ENCODE assay signal across 8 cellular contexts in the genomic region with DNA sequence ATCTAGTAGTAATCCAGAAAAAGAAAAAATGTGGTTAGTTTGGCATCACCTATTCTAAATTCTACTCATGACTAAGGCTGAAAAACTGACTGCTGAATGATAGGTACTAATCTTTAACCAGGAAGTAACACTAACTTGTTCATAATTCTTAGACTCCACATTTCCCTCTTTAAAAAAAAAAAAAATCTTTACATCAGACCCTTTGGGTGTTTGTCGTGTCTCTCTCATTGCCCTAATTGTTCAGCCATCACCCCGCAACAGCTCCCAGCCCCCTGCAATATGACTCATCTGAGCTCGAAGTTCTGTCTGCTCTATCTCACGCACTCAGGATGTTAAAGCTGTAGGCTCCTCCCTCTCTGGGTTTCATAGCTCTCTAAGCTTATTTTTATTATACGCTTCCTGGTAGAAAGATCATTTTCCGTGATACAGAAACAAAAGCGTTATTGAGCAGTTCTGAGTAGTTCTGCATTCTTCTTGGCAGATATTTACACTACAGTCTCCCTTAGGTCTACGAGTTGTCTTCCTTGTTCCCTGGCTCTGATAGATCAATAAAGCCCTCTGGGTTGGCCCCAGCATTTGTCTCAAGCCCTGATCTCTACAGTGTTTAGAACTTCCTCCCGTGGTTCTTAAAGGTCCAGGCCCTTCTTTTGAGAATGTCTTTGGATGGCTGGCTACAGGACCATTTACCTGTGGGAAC.
A peak's percentile ranks its signal among the peaks of the same experiment; 100 is the strongest.
DNase-seq lines count a peak whose midpoint lies in the region; ATAC-seq and TF ChIP-seq lines count a peak whose summit lies in the region.

No MANE protein-coding gene starts in this region.

- ATAC-seq in GM19328 (IDR thresholded peaks at IDR 0.05; ENCODE audit: unreplicated experiment) = peak; percentile 89
- ATAC-seq in HG03457 (IDR thresholded peaks at IDR 0.05; ENCODE audit: unreplicated experiment) = peak; percentile 87
- ATAC-seq in naive thymus-derived CD8-positive, alpha-beta T cell = peak; percentile 94 to 98
- peak; percentile 66 for ATAC-seq in thoracic aorta (ENCODE audit: insufficient number of reproducible peaks, low FRiP score, low read depth)

- H3K27ac ChIP-seq in breast epithelium (peak overlapping the region; percentile 68 to 85), thoracic aorta (peak overlapping the region; percentile 24 to 55), WERI-Rb-1 (no peak overlapping the region)

- DNase-seq in AG08395 (ENCODE audit: low spot score) = peak; percentile 41
- DNase-seq in UCSD-AML1 (lab: John Stamatoyannopoulos, UW; ENCODE audit: unreplicated experiment) = peak; percentile 39
- peak in 1 of 2 donors; percentile 46 for DNase-seq in breast epithelium (ENCODE audit: low spot score in 2 of 2)
- DNase-seq in naive thymus-derived CD8-positive, alpha-beta T cell = peak; percentile 18 to 85 (median 56)
- DNase-seq in thoracic aorta (ENCODE audit: low spot score) = no peak
- DNase-seq in WERI-Rb-1 = no peak

- TF ChIP-seq CTCF in breast epithelium (IDR thresholded peaks at IDR 0.05) (no peak), thoracic aorta (IDR thresholded peaks at IDR 0.05) (no peak), WERI-Rb-1 (IDR thresholded peaks at IDR 0.05; ENCODE audit: low read depth, low read length) (no peak)

- no peaks in the 10 kb centered on the region for H3K36me3 ChIP-seq in breast epithelium
- no peaks in the 10 kb centered on the region for H3K36me3 ChIP-seq in thoracic aorta
- no peaks in the 10 kb centered on the region for H3K36me3 ChIP-seq in WERI-Rb-1

- H3K4me1 ChIP-seq in breast epithelium (peaks cover 0 to 5% of the 10 kb centered on the region in 2 donors), thoracic aorta (ENCODE audit: control insufficient read depth in 1 of 2, low read depth in 2 of 2) (peaks cover 18 to 23% of the 10 kb centered on the region in 2 donors)

- H3K4me3 Mint-ChIP-seq in naive thymus-derived CD8-positive, alpha-beta T cell = peak overlapping the region; percentile 70 to 92 (median 78)

- H3K27ac Mint-ChIP-seq in naive thymus-derived CD8-positive, alpha-beta T cell = peak overlapping the region; percentile 87 to 97 (median 94)

- H3K27me3 Mint-ChIP-seq in naive thymus-derived CD8-positive, alpha-beta T cell = no peaks in the 10 kb centered on the region

- intact Hi-C loops in breast epithelium (cut with DNase I; ENCODE audit: low total_unique reads) = no loop called here

- H3K27me3 ChIP-seq in breast epithelium (no peaks in the 10 kb centered on the region), thoracic aorta (replicated peaks; ENCODE audit: insufficient read depth) (no peaks in the 10 kb centered on the region), WERI-Rb-1 (ENCODE audit: insufficient read depth, low read depth, severe bottlenecking) (no peaks in the 10 kb centered on the region)

- peaks cover 0 to 8% (median 0%) of the 10 kb centered on the region in 9 donors for H3K9me3 Mint-ChIP-seq in naive thymus-derived CD8-positive, alpha-beta T cell

- no peak for TF ChIP-seq POLR2A in breast epithelium (IDR thresholded peaks at IDR 0.05)

- H3K4me3 ChIP-seq in breast epithelium = peak overlapping the region in 2 of 3 donors; percentile 26 to 37
- H3K4me3 ChIP-seq in thoracic aorta = peak overlapping the region; percentile 41
- H3K4me3 ChIP-seq in WERI-Rb-1 (ENCODE audit: low read depth, low read length) = no peak overlapping the region

- POLR2A ChIA-PET in naive thymus-derived CD8-positive, alpha-beta T cell (lab: Charles Lee) = interaction anchor here (0.6 to 2.5 kb wide), 10 partner anchors 10 to 234 kb away, joined by 3 to 32 read pairs (median 4); a partner anchor contains a TSS

- H3K36me3 Mint-ChIP-seq in naive thymus-derived CD8-positive, alpha-beta T cell = peaks cover 0 to 3% (median 2%) of the 10 kb centered on the region in 3 donors

- H3K9me3 ChIP-seq in breast epithelium (no peaks in the 10 kb centered on the region), thoracic aorta (no peaks in the 10 kb centered on the region), WERI-Rb-1 (ENCODE audit: severe bottlenecking) (no peaks in the 10 kb centered on the region)

- H3K4me1 Mint-ChIP-seq in naive thymus-derived CD8-positive, alpha-beta T cell = peaks cover 29 to 46% (median 43%) of the 10 kb centered on the region in 4 donors

Comparison
In these comparisons a context has a peak if more than half of its experiments do, and no peak if none do; other contexts are left out.
1. DNase-seq: peak in AG08395 (single experiment), UCSD-AML1 (single experiment) and naive thymus-derived CD8-positive, alpha-beta T cell (10 of 10); none in thoracic aorta (single experiment) and WERI-Rb-1 (single experiment).
2. Peak in every context shown above with its lines, with median percentiles within 50 percentile points of each other: ATAC-seq.